ENCODE assay signal across 9 cellular contexts in the genomic region with DNA sequence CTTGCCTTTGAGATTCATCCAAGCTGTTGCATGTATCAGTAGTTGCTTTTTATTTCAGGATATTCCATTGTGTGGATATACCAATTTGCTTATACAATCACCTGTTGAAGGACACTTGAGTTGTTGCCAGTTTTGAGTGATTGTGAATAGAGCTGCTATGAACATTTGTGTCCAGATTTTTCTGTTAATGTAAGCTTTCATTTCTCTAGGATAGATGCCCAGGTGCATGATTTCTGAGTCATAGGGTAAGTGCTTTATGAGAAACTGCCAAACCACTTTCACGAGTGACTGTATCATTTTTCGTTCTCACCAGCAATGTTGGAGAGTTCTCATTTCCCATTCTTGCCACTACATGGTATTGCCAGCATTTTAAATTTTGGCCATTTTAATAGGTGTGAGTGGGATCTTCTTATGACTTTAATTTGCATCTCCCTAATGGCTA.
DNase-seq lines count a peak whose midpoint lies in the region; ATAC-seq and TF ChIP-seq lines count a peak whose summit lies in the region.
"Had no signal": no experiment of that assay in that cellular context is flagged by ENCODE, and none has a peak within 500 bp of the region (broad histone marks: within the 10 kb centered on the region; RNA-seq: fewer than 3 reads in every experiment).

No MANE protein-coding gene starts in this region.

- DNase-seq in A172 (ENCODE audit: low spot score) = peak; percentile 37
- DNase-seq in SK-N-MC (ENCODE audit: low read depth, low spot score) = no peak
- peak; percentile 67 for DNase-seq in stromal cell of bone marrow (ENCODE audit: low read depth)
- DNase-seq in NOMO-1 treated with dmso at 0.1 percent for 144 hours (lab: John Stamatoyannopoulos, UW; ENCODE audit: unreplicated experiment) = no peak
- no peak for DNase-seq in effector CD8-positive, alpha-beta T cell (lab: John Stamatoyannopoulos, UW)
- no peak for DNase-seq in A673 (ENCODE audit: low spot score)

- H3K9me3 ChIP-seq in SK-N-MC (ENCODE audit: low read depth, low read length) (no peaks in the 10 kb centered on the region), A673 (ENCODE audit: low read depth, low read length, poor library complexity, severe bottlenecking) (no peaks in the 10 kb centered on the region)

- H3K9ac ChIP-seq in SK-N-MC (ENCODE audit: insufficient read length) = no peak overlapping the region
- H3K9ac ChIP-seq: parathyroid adenoma had no signal

- no peak for TF ChIP-seq CTCF in A673 (conservative IDR thresholded peaks at IDR 0.05; ENCODE audit: low read depth, low read length)

- ATAC-seq in GM19324 (IDR thresholded peaks at IDR 0.05; ENCODE audit: low FRiP score, unreplicated experiment) (peak; percentile 88), HG03139 (IDR thresholded peaks at IDR 0.05; ENCODE audit: unreplicated experiment) (peak; percentile 70)

- POLR2A ChIA-PET in A673 (lab: Charles Lee; ENCODE audit: low non-redundant PET) = no interaction called here

- H3K4me1 ChIP-seq in A673 (ENCODE audit: insufficient read depth, low read length, poor library complexity, severe bottlenecking) = no peaks in the 10 kb centered on the region
- H3K4me1 ChIP-seq: parathyroid adenoma had no signal

- CTCF ChIA-PET in A673 (lab: Charles Lee) = no interaction called here

- no peaks in the 10 kb centered on the region for H3K27me3 ChIP-seq in A673 (replicated peaks; ENCODE audit: insufficient read depth, low read depth, low read length, poor library complexity)

- H3K27ac ChIP-seq in SK-N-MC = peak overlapping the region; percentile 19; the same call in 1 of the 2 replicates
- H3K27ac ChIP-seq in A673 (ENCODE audit: low read depth, low read length, poor library complexity, severe bottlenecking) = no peak overlapping the region
- H3K27ac ChIP-seq: parathyroid adenoma had no signal

- H3K36me3 ChIP-seq in SK-N-MC (ENCODE audit: insufficient read depth, low read length) = no peaks in the 10 kb centered on the region; the same call in 1 of the 2 replicates
- no peaks in the 10 kb centered on the region for H3K36me3 ChIP-seq in A673 (ENCODE audit: insufficient read depth, low read length, poor library complexity, severe bottlenecking)

- intact Hi-C loops in A673 (cut with micrococcal nuclease; ENCODE audit: unreplicated experiment) = no loop called here

- H3K4me3 ChIP-seq in SK-N-MC (no peak overlapping the region), A673 (ENCODE audit: low read depth, low read length, poor library complexity, severe bottlenecking) (no peak overlapping the region)

- no TSS peak for BruUV-seq in A673 (replicated peaks; lab: Mats Ljungman, UMichigan)

Comparison
In these comparisons a context has a peak if more than half of its experiments do, and no peak if none do; other contexts are left out.
1. DNase-seq: peak in A172 (single experiment) and stromal cell of bone marrow (single experiment); none in SK-N-MC (single experiment), NOMO-1 treated with dmso at 0.1 percent for 144 hours (single experiment), effector CD8-positive, alpha-beta T cell (single experiment) and A673 (single experiment).